ENCODE assay signal across 8 cellular contexts in genomic region chr1:153422450-153423068, GRCh38. TPM values are rescaled to one million over a fixed set of nuclear protein-coding genes. Genes with fewer than 3 reads are reported as not detected.
DNase-seq lines count a peak whose midpoint lies in the region; ATAC-seq and FAIRE-seq lines count a peak whose summit lies in the region.

No MANE protein-coding gene starts in this region.

- peak; percentile 54 to 63 for ATAC-seq in left cardiac atrium
- no peak for ATAC-seq in GM21717 (IDR thresholded peaks at IDR 0.05; ENCODE audit: unreplicated experiment)
- ATAC-seq in GM21576 (IDR thresholded peaks at IDR 0.05; ENCODE audit: unreplicated experiment): no peak

- H3K9me3 ChIP-seq in HAP-1: no peaks in the 10 kb centered on the region
- no peaks in the 10 kb centered on the region for H3K9me3 ChIP-seq in small intestine (ENCODE audit: control insufficient read depth, low read depth)

- WGBS in small intestine, 3 donors: 5 to 10% (median 10%) methylated on average over 6 of the region's 6 CpGs

- H3K4me3 ChIP-seq in HAP-1: no peak overlapping the region
- no peak overlapping the region for H3K4me3 ChIP-seq in small intestine (ENCODE audit: low read depth in 1 of 2, low read length in 2 of 2)

- H3K4me1 ChIP-seq in HAP-1 (no peaks in the 10 kb centered on the region), small intestine (ENCODE audit: control insufficient read depth in 2 of 2, insufficient read depth in 1 of 2, low read depth in 1 of 2, low read length in 1 of 2) (no peaks in the 10 kb centered on the region)

- H3K27me3 ChIP-seq in HAP-1 (ENCODE audit: low read depth) (no peaks in the 10 kb centered on the region), small intestine (ENCODE audit: control insufficient read depth in 2 of 2, insufficient read depth in 2 of 2, low read length in 2 of 2) (peaks cover 0 to 4% of the 10 kb centered on the region in 2 donors)

- in situ Hi-C loops in HAP-1 (cut with MboI; ENCODE audit: low sequenced_read_pairs): no loop called here
- in situ Hi-C loops in SK-MEL-5 (cut with HindIII; ENCODE audit: low pct_unique_long_range_greater_than_20kb, low sequenced_read_pairs): no loop called here

- H3K36me3 ChIP-seq in HAP-1 (replicated peaks): no peaks in the 10 kb centered on the region
- H3K36me3 ChIP-seq in small intestine (ENCODE audit: control insufficient read depth in 2 of 2, insufficient read depth in 2 of 2, low read length in 2 of 2): no peaks in the 10 kb centered on the region

- intact Hi-C loops in left cardiac atrium (cut with DNase I): no loop called here

- FAIRE-seq in small intestine (lab: Jason Lieb, UNC): no peak

- DNase-seq in HAP-1 (ENCODE audit: low spot score in 2 of 2): peak; percentile 58 to 83
- DNase-seq in SK-MEL-5 (ENCODE audit: low read depth, low spot score): peak; percentile 68
- DNase-seq in activated naive CD4-positive, alpha-beta T cell (lab: John Stamatoyannopoulos, UW): peak in 3 of 4 experiments; percentile 9 to 49 (median 35)
- DNase-seq in left cardiac atrium: peak; percentile 68
- peak; percentile 61 for DNase-seq in small intestine
- DNase-seq in NCI-H524 (lab: John Stamatoyannopoulos, UW): no peak

- H3K27ac ChIP-seq in small intestine (ENCODE audit: low read depth in 1 of 2, low read length in 1 of 2): no peak overlapping the region

RNA-seq across cellular contexts. Expression of gene S100A7A, which starts 6.2 kb away (rescaled TPM):
- not detected in 2 replicates for total RNA-seq in SK-MEL-5 (2014; rRNA removed; shearing (Covaris generic))
- polyA plus RNA-seq in SK-MEL-5 (2015; cell fraction: cytosol; rRNA removed): not detected in 2 replicates
- not detected in 2 replicates for polyA plus RNA-seq in SK-MEL-5 (2015; cell fraction: nucleus; rRNA removed)
- not detected for total RNA-seq in left cardiac atrium
- not detected for polyA plus RNA-seq in small intestine

RNA-seq across cellular contexts. Expression of gene S100A8, which starts 31.7 kb away (rescaled TPM):
- not detected in 2 replicates for total RNA-seq in SK-MEL-5 (2014; rRNA removed; shearing (Covaris generic))
- not detected in 2 replicates for polyA plus RNA-seq in SK-MEL-5 (2015; cell fraction: cytosol; rRNA removed)
- polyA plus RNA-seq in SK-MEL-5 (2015; cell fraction: nucleus; rRNA removed): not detected in 2 replicates
- total RNA-seq in left cardiac atrium: 100 to 1,000 TPM; 112 to 201 TPM
- 100 to 1,000 TPM in 2 of 3 donors, 10 to 100 TPM in 1; 51.4 to 208 (median 121) TPM for polyA plus RNA-seq in small intestine

RNA-seq across cellular contexts. Expression of gene S100A7, which starts 37.9 kb away (rescaled TPM):
- not detected in 2 replicates for total RNA-seq in SK-MEL-5 (2014; rRNA removed; shearing (Covaris generic))
- polyA plus RNA-seq in SK-MEL-5 (2015; cell fraction: cytosol; rRNA removed): not detected in 2 replicates
- polyA plus RNA-seq in SK-MEL-5 (2015; cell fraction: nucleus; rRNA removed): not detected in 2 replicates
- total RNA-seq in left cardiac atrium: not detected
- polyA plus RNA-seq in small intestine: not detected

RNA-seq across cellular contexts. Expression of gene S100A12, which starts 47.1 kb away (rescaled TPM):
- total RNA-seq in SK-MEL-5 (2014; rRNA removed; shearing (Covaris generic)): not detected in 2 replicates
- not detected in 2 replicates for polyA plus RNA-seq in SK-MEL-5 (2015; cell fraction: cytosol; rRNA removed)
- polyA plus RNA-seq in SK-MEL-5 (2015; cell fraction: nucleus; rRNA removed): not detected in 2 replicates
- total RNA-seq in left cardiac atrium: 1 to 10 TPM; 5.2 to 8.8 TPM
- polyA plus RNA-seq in small intestine: 1 to 10 TPM in 1 of 3 donors, under 1 TPM in 1, not detected in 1; 0.85 to 6.7 TPM

Comparison
In these comparisons a context has a peak if more than half of its experiments do, and no peak if none do; other contexts are left out.
1. DNase-seq: peak in HAP-1 (2 of 2), SK-MEL-5 (single experiment), activated naive CD4-positive, alpha-beta T cell (3 of 4), left cardiac atrium (single experiment) and small intestine (single experiment); none in NCI-H524 (0 of 2).
2. ATAC-seq: peak in left cardiac atrium (2 of 2); none in GM21717 (single experiment) and GM21576 (single experiment).
3. RNA of gene S100A8, which starts 31.7 kb away (total RNA-seq): 112 to 201 TPM in left cardiac atrium; not detected in SK-MEL-5; every median in the first group is over 100 times any median in the second.